In the genomic region with DNA sequence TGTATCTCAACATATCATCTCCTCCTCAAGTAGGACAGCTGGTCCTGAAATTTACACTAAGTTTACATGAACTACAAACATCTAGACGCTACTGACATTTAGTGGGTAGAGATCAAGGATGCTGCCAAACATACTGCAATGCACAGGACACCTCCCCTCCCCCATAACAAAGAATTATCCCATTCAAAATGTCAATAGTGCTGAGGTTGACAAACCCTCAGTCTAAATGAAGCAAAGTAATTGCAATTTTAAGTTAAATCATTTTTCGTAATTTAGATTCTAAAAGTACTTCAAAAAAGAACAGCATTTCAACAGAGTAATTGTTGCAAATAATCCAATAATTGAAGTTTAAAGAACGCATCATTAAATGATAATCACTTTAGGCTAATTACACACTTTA, we compare ENCODE assay signal across 8 cellular contexts. TPM values are rescaled to one million over a fixed set of nuclear protein-coding genes. Genes with fewer than 3 reads are reported as not detected.
A peak's percentile ranks its signal among the peaks of the same experiment; 100 is the strongest.
DNase-seq lines count a peak whose midpoint lies in the region; ATAC-seq, FAIRE-seq and TF ChIP-seq lines count a peak whose summit lies in the region.

No MANE protein-coding gene starts in this region.

- H3K4me1 Mint-ChIP-seq in activated naive CD4-positive, alpha-beta T cell treated with anti-CD3 and anti-CD28 coated beads for 36 hours (ENCODE audit: low read depth): peaks cover 19% of the 10 kb centered on the region

- no peaks in the 10 kb centered on the region for H3K27me3 Mint-ChIP-seq in activated naive CD4-positive, alpha-beta T cell treated with anti-CD3 and anti-CD28 coated beads for 36 hours (ENCODE audit: low read depth)

- H3K4me3 ChIP-seq in adipocyte (ENCODE audit: low read length): peak overlapping the region; percentile 92
- peak overlapping the region; percentile 70 for H3K4me3 ChIP-seq in kidney epithelial cell (ENCODE audit: low read depth, low read length)
- H3K4me3 ChIP-seq in tibial nerve: peak overlapping the region; percentile 43 to 94 (median 76)

- CTCF ChIA-PET in activated naive CD4-positive, alpha-beta T cell treated with anti-CD3 and anti-CD28 coated beads for 36 hours (lab: Charles Lee): interaction anchor here (1.0 to 2.9 kb wide), 2 partner anchors 25 to 184 kb away, joined by 4 to 15 read pairs; no protein-coding TSS in a partner anchor

- peaks cover 11% of the 10 kb centered on the region for H3K36me3 ChIP-seq in adipocyte (ENCODE audit: control insufficient read depth, insufficient read depth, low read length, severe bottlenecking)
- H3K36me3 ChIP-seq in kidney epithelial cell (ENCODE audit: control insufficient read depth, insufficient read depth, low read length): no peaks in the 10 kb centered on the region
- H3K36me3 ChIP-seq in tibial nerve: peaks cover 0 to 18% (median 0%) of the 10 kb centered on the region in 3 donors

- FAIRE-seq in D721Med (lab: Jason Lieb, UNC): no peak

- no peak overlapping the region for H3K27ac Mint-ChIP-seq in activated naive CD4-positive, alpha-beta T cell treated with anti-CD3 and anti-CD28 coated beads for 36 hours

- intact Hi-C loops in activated naive CD4-positive, alpha-beta T cell treated with anti-CD3 and anti-CD28 coated beads for 36 hours (cut with micrococcal nuclease): loop anchor here (5.0 kb wide), 1 partner anchor 1160 kb away; the partner anchor contains the start of gene SLC10A7

- no peaks in the 10 kb centered on the region for H3K9me3 Mint-ChIP-seq in activated naive CD4-positive, alpha-beta T cell treated with anti-CD3 and anti-CD28 coated beads for 36 hours

- H3K9ac ChIP-seq in adipocyte (ENCODE audit: low read length): peak overlapping the region; percentile 97

- H3K4me1 ChIP-seq in adipocyte (ENCODE audit: control insufficient read depth, insufficient read depth, low read length) (peaks cover 13% of the 10 kb centered on the region), tibial nerve (peaks cover 0 to 13% (median 2%) of the 10 kb centered on the region in 4 donors)

- H3K9me3 ChIP-seq in adipocyte (ENCODE audit: control insufficient read depth, low read length): no peaks in the 10 kb centered on the region
- H3K9me3 ChIP-seq in tibial nerve: no peaks in the 10 kb centered on the region

- DNase-seq in activated naive CD4-positive, alpha-beta T cell treated with anti-CD3 and anti-CD28 coated beads for 36 hours: no peak
- DNase-seq in activated naive CD4-positive, alpha-beta T cell treated with Interleukin-2 at 50 U/mL for 16 hours: no peak
- DNase-seq in adipocyte (ENCODE audit: low read depth) (peak; percentile 43), kidney epithelial cell (ENCODE audit: low read depth) (no peak), tibial nerve (ENCODE audit: low spot score in 2 of 2) (no peak), NCI-H1092 treated with DMSO at 0.1 percent for 48 hours (lab: John Stamatoyannopoulos, UW) (no peak), D721Med (ENCODE audit: insufficient read length, low spot score) (no peak)

- H3K27me3 ChIP-seq in adipocyte (replicated peaks; ENCODE audit: control insufficient read depth, insufficient read depth, low read length) (no peaks in the 10 kb centered on the region), kidney epithelial cell (ENCODE audit: control insufficient read depth, insufficient read depth, low read length) (no peaks in the 10 kb centered on the region), tibial nerve (no peaks in the 10 kb centered on the region)

- H3K4me3 Mint-ChIP-seq in activated naive CD4-positive, alpha-beta T cell treated with anti-CD3 and anti-CD28 coated beads for 36 hours: peak overlapping the region; percentile 90

- 42 to 50% methylated on average over 3 of the region's 3 CpGs for WGBS in tibial nerve, 2 donors

- H3K27ac ChIP-seq in tibial nerve: peak overlapping the region in 3 of 4 donors; percentile 76 to 97 (median 94)

- no peak for TF ChIP-seq EP300 in tibial nerve (IDR thresholded peaks at IDR 0.05)

- no peak for TF ChIP-seq POLR2A in tibial nerve (IDR thresholded peaks at IDR 0.05)

- TF ChIP-seq CTCF in kidney epithelial cell (IDR thresholded peaks at IDR 0.05; ENCODE audit: insufficient read depth, low read length, poor library complexity, severe bottlenecking): no peak
- TF ChIP-seq CTCF in tibial nerve (IDR thresholded peaks at IDR 0.05): no peak
- no peak for TF ChIP-seq CTCF in D721Med (IDR thresholded peaks at IDR 0.05; ENCODE audit: insufficient read depth, missing control alignments)

- peaks cover 7% of the 10 kb centered on the region for H3K36me3 Mint-ChIP-seq in activated naive CD4-positive, alpha-beta T cell treated with anti-CD3 and anti-CD28 coated beads for 36 hours (ENCODE audit: low read depth)

- ATAC-seq in HG03025 (IDR thresholded peaks at IDR 0.05; ENCODE audit: low FRiP score, unreplicated experiment): no peak

RNA-seq across cellular contexts. Expression of gene PRMT9, which starts 1.2 kb away (rescaled TPM):
- total RNA-seq in activated naive CD4-positive, alpha-beta T cell treated with anti-CD3 and anti-CD28 coated beads for 36 hours: 1 to 10 TPM; 7.3 to 8.2 TPM
- total RNA-seq in kidney epithelial cell (7.2 and 8.1 TPM in 2 replicates), tibial nerve (10 to 100 TPM in 1 of 4 donors, 1 to 10 TPM in 3; 5.9 to 11.1 (median 6.9) TPM)

RNA-seq across cellular contexts. Expression of gene ARHGAP10, which starts 49.1 kb away (rescaled TPM):
- total RNA-seq in activated naive CD4-positive, alpha-beta T cell treated with anti-CD3 and anti-CD28 coated beads for 36 hours: 1 to 10 TPM; 3.6 to 3.8 TPM
- total RNA-seq in kidney epithelial cell (15.5 and 17.7 TPM in 2 replicates), tibial nerve (100 to 1,000 TPM; 131 to 217 (median 206) TPM)
